ENCODE assay signal across 9 cellular contexts in genomic region chr19:35715355-35715809, GRCh38. TPM values are rescaled to one million over a fixed set of nuclear protein-coding genes. Genes with fewer than 3 reads are reported as not detected.
DNase-seq lines count a peak whose midpoint lies in the region; ATAC-seq and TF ChIP-seq lines count a peak whose summit lies in the region.
"Had no signal": no experiment of that assay in that cellular context is flagged by ENCODE, and none has a peak within 500 bp of the region (broad histone marks: within the 10 kb centered on the region; RNA-seq: fewer than 3 reads in every experiment).

No MANE protein-coding gene starts in this region.

- peaks cover 34% of the 10 kb centered on the region for H3K4me1 ChIP-seq in suprapubic skin

- H3K36me3 Mint-ChIP-seq in activated T-cell treated with anti-CD3 and anti-CD28 coated beads, Interleukin-2, amount 50 U/mL, for 72 hours (ENCODE audit: insufficient read depth in 2 of 2), result peaks cover 25 to 26% of the 10 kb centered on the region in 2 donors

- H3K9me3 ChIP-seq in SU-DHL-6 (ENCODE audit: insufficient read depth, low read length) (no peaks in the 10 kb centered on the region), iPS-18c (ENCODE audit: control insufficient read depth, insufficient read depth, low read length) (no peaks in the 10 kb centered on the region), suprapubic skin (no peaks in the 10 kb centered on the region)
- H3K9me3 ChIP-seq: thoracic aorta had no signal

- no peaks in the 10 kb centered on the region for H3K9me3 Mint-ChIP-seq in activated T-cell treated with anti-CD3 and anti-CD28 coated beads, Interleukin-2, amount 50 U/mL, for 72 hours

- H3K79me2 ChIP-seq in SU-DHL-6 (ENCODE audit: insufficient read depth, low read length), result peaks cover 22% of the 10 kb centered on the region

- H3K27ac Mint-ChIP-seq in activated T-cell treated with anti-CD3 and anti-CD28 coated beads, Interleukin-2, amount 50 U/mL, for 72 hours, result no peak overlapping the region

- ATAC-seq in activated T-cell treated with anti-CD3 and anti-CD28 coated beads, Interleukin-2, amount 50 U/mL, for 72 hours (replicated peaks in 1 of 2), result no peak
- no peak for ATAC-seq in HG03571 (IDR thresholded peaks at IDR 0.05; ENCODE audit: unreplicated experiment)
- ATAC-seq in HG02678 (IDR thresholded peaks at IDR 0.05; ENCODE audit: unreplicated experiment), result no peak

- no peak for TF ChIP-seq EP300 in suprapubic skin (IDR thresholded peaks at IDR 0.05)

- no peak overlapping the region for H3K9ac ChIP-seq in SU-DHL-6 (ENCODE audit: low read length)

- DNase-seq in activated T-cell treated with anti-CD3 and anti-CD28 coated beads, Interleukin-2, amount 50 U/mL, for 72 hours, result no peak
- DNase-seq in activated T-cell treated with anti-CD3 and anti-CD28 coated beads, Interleukin-2, amount 50 U/mL, for 48 hours, result no peak
- DNase-seq in suprapubic skin (ENCODE audit: low spot score in 2 of 2), result peak in 1 of 2 donors; percentile 70
- DNase-seq in activated CD4-positive, CD25-positive, alpha-beta regulatory T cell (lab: John Stamatoyannopoulos, UW), result no peak

- no peaks in the 10 kb centered on the region for H3K27me3 Mint-ChIP-seq in activated T-cell treated with anti-CD3 and anti-CD28 coated beads, Interleukin-2, amount 50 U/mL, for 72 hours (ENCODE audit: low read depth)

- H3K4me2 ChIP-seq in SU-DHL-6 (ENCODE audit: low read depth, low read length, poor library complexity, severe bottlenecking), result peak overlapping the region; percentile 74

- TF ChIP-seq CTCF in SU-DHL-6 (IDR thresholded peaks at IDR 0.05; ENCODE audit: insufficient read depth, low read length, poor library complexity, severe bottlenecking) (no peak), suprapubic skin (IDR thresholded peaks at IDR 0.05) (no peak)

- no peaks in the 10 kb centered on the region for H3F3A ChIP-seq in SU-DHL-6 (ENCODE audit: insufficient read depth)

- peaks cover 53% of the 10 kb centered on the region for H3K4me1 Mint-ChIP-seq in activated T-cell treated with anti-CD3 and anti-CD28 coated beads, Interleukin-2, amount 50 U/mL, for 72 hours (ENCODE audit: low read depth)

- no peaks in the 10 kb centered on the region for H4K20me1 ChIP-seq in SU-DHL-6 (ENCODE audit: low read depth, low read length)

- no peak for TF ChIP-seq POLR2A in suprapubic skin (IDR thresholded peaks at IDR 0.05)

- no peaks in the 10 kb centered on the region for H3K9me2 ChIP-seq in SU-DHL-6 (replicated peaks; ENCODE audit: insufficient read depth, low read length)

- H3K4me3 ChIP-seq in SU-DHL-6 (ENCODE audit: insufficient read depth, low read length, poor library complexity, severe bottlenecking) (no peak overlapping the region), iPS-18c (ENCODE audit: insufficient read depth, low read depth, low read length) (peak overlapping the region; percentile 92), suprapubic skin (peak overlapping the region; percentile 89)

- H3K27ac ChIP-seq in SU-DHL-6 (ENCODE audit: low read depth, low read length) (no peak overlapping the region), suprapubic skin (no peak overlapping the region)

- 92% methylated on average over 2 of the region's 7 CpGs for WGBS in suprapubic skin

- H3K27me3 ChIP-seq in SU-DHL-6 (ENCODE audit: low read length) (no peaks in the 10 kb centered on the region), suprapubic skin (no peaks in the 10 kb centered on the region)

- no peak overlapping the region for H2AFZ ChIP-seq in SU-DHL-6 (ENCODE audit: low read depth, low read length, severe bottlenecking)

- H3K4me3 Mint-ChIP-seq in activated T-cell treated with anti-CD3 and anti-CD28 coated beads, Interleukin-2, amount 50 U/mL, for 72 hours, result peak overlapping the region; percentile 89

- H3K36me3 ChIP-seq in SU-DHL-6 (ENCODE audit: low read length) (no peaks in the 10 kb centered on the region), suprapubic skin (peaks cover 2% of the 10 kb centered on the region)
- H3K36me3 ChIP-seq: thoracic aorta had no signal

RNA-seq across cellular contexts. Expression of gene KMT2B, which starts 2.4 kb away (rescaled TPM):
- 10 to 100 TPM; 63.0 to 71.5 TPM for total RNA-seq in activated T-cell treated with anti-CD3 and anti-CD28 coated beads, Interleukin-2, amount 50 U/mL, for 72 hours
- 10 to 100 TPM; 31.2 to 66.8 (median 45.2) TPM for total RNA-seq in suprapubic skin

RNA-seq across cellular contexts. Expression of gene ZBTB32, which starts 11.0 kb away (rescaled TPM):
- 100 to 1,000 TPM; 147 to 192 TPM for total RNA-seq in activated T-cell treated with anti-CD3 and anti-CD28 coated beads, Interleukin-2, amount 50 U/mL, for 72 hours
- total RNA-seq in suprapubic skin, result not detected
- total RNA-seq: thoracic aorta had no signal

RNA-seq across cellular contexts. Expression of gene IGFLR1, which starts 26.9 kb away (rescaled TPM):
- 100 to 1,000 TPM; 253 to 274 TPM for total RNA-seq in activated T-cell treated with anti-CD3 and anti-CD28 coated beads, Interleukin-2, amount 50 U/mL, for 72 hours
- total RNA-seq in suprapubic skin, result 1 to 10 TPM; 3.3 to 8.5 (median 6.9) TPM

RNA-seq across cellular contexts. Expression of gene U2AF1L4, which starts 29.8 kb away (rescaled TPM):
- total RNA-seq in activated T-cell treated with anti-CD3 and anti-CD28 coated beads, Interleukin-2, amount 50 U/mL, for 72 hours, result 10 to 100 TPM; 71.0 to 83.6 TPM
- total RNA-seq in suprapubic skin, result 10 to 100 TPM; 18.8 to 45.5 (median 21.9) TPM

RNA-seq across cellular contexts. Expression of gene PSENEN, which starts 30.1 kb away (rescaled TPM):
- total RNA-seq in activated T-cell treated with anti-CD3 and anti-CD28 coated beads, Interleukin-2, amount 50 U/mL, for 72 hours, result 10 to 100 TPM; 50.7 to 53.7 TPM
- total RNA-seq in suprapubic skin, result 10 to 100 TPM; 27.1 to 57.2 (median 42.4) TPM

Comparison
In these comparisons a context has a peak if more than half of its experiments do, and no peak if none do; other contexts are left out.
1. RNA of gene ZBTB32, which starts 11.0 kb away (total RNA-seq): 147 to 192 TPM in activated T-cell treated with anti-CD3 and anti-CD28 coated beads, Interleukin-2, amount 50 U/mL, for 72 hours; not detected in suprapubic skin; every median in the first group is over 100 times any median in the second.
2. RNA of gene IGFLR1, which starts 26.9 kb away (total RNA-seq): 253 to 274 TPM in activated T-cell treated with anti-CD3 and anti-CD28 coated beads, Interleukin-2, amount 50 U/mL, for 72 hours; 3.3 to 8.5 TPM in suprapubic skin; every median in the first group is over 10 times any median in the second.